ENCODE assay signal across 9 cellular contexts in the genomic region with DNA sequence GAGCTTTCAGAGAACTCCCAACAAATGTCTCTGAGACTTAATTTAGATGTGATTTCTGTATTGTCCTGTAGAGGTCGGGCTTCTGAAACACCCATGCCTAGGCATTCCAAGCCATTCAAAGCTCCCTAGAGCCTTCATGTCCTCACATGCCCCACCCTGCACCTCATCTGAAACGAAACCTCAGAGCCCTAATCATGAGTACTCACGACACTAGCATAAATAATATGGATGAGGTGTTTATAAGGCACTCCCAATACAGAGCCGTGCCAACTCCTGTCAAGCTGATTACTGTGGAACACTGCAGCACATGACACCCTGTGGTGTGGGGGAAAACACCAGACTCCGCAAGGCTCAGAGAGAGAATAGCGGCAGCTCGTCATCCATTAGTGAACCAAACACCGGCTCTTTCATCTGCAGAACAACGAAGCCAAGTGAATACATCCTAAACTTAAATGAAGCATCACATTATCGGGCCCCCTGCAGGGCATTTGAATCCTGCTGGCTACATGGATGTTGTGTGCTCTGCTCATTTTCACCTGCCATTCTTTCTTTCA.
A peak's percentile ranks its signal among the peaks of the same experiment; 100 is the strongest.
DNase-seq lines count a peak whose midpoint lies in the region; ATAC-seq and TF ChIP-seq lines count a peak whose summit lies in the region.
"Had no signal": no experiment of that assay in that cellular context is flagged by ENCODE, and none has a peak within 500 bp of the region (broad histone marks: within the 10 kb centered on the region; RNA-seq: fewer than 3 reads in every experiment).

No MANE protein-coding gene starts in this region.

- H3K36me3 ChIP-seq in H7 (replicated peaks; ENCODE audit: control insufficient read depth, insufficient read depth, low read length): no peaks in the 10 kb centered on the region

- no peak overlapping the region for H3K4me3 Mint-ChIP-seq in T-cell
- H3K4me3 Mint-ChIP-seq in progenitor cell of endocrine pancreas (ENCODE audit: low read depth): no peak overlapping the region
- H3K4me3 Mint-ChIP-seq: activated naive CD8-positive, alpha-beta T cell had no signal

- no peaks in the 10 kb centered on the region for H3K36me3 Mint-ChIP-seq in T-cell
- no peaks in the 10 kb centered on the region for H3K36me3 Mint-ChIP-seq in progenitor cell of endocrine pancreas (ENCODE audit: insufficient read depth)
- H3K36me3 Mint-ChIP-seq: activated naive CD8-positive, alpha-beta T cell had no signal

- no peak for DNase-seq in activated CD4-positive, CD25-positive, alpha-beta regulatory T cell treated with anti-CD3 and anti-CD28 coated beads, Interleukin-2, amount 50 U/mL, for 72 hours
- peak; percentile 77 for DNase-seq in H7
- DNase-seq in NCI-H1092 (lab: John Stamatoyannopoulos, UW): peak; percentile 43
- peak in 1 of 34 experiments; percentile 6 for DNase-seq in T-cell
- peak; percentile 73 for DNase-seq in foreskin melanocyte
- no peak for DNase-seq in progenitor cell of endocrine pancreas (ENCODE audit: low spot score, unreplicated experiment)
- DNase-seq in OCI-M2 (lab: John Stamatoyannopoulos, UW; ENCODE audit: unreplicated experiment): no peak

- CTCF ChIA-PET in T-cell (lab: Charles Lee): interaction anchor here (0.6 to 1.3 kb wide), 9 partner anchors 8 to 1425 kb away, joined by 3 to 7 read pairs (median 4); no protein-coding TSS in a partner anchor

- TF ChIP-seq CTCF in progenitor cell of endocrine pancreas (IDR thresholded peaks at IDR 0.05; ENCODE audit: unreplicated experiment): peak; percentile 68

- H3K27me3 Mint-ChIP-seq in T-cell: peaks cover 6 to 37% of the 10 kb centered on the region in 2 donors
- H3K27me3 Mint-ChIP-seq in progenitor cell of endocrine pancreas: peaks cover 6% of the 10 kb centered on the region

- no peaks in the 10 kb centered on the region; the same call in 1 of the 2 replicates for H3K27me3 ChIP-seq in H7 (ENCODE audit: control insufficient read depth, insufficient read depth, low read length)

- no peaks in the 10 kb centered on the region for H3K9me3 Mint-ChIP-seq in T-cell
- no peaks in the 10 kb centered on the region for H3K9me3 Mint-ChIP-seq in progenitor cell of endocrine pancreas (ENCODE audit: low read depth)

- H3K4me3 ChIP-seq in H7 (ENCODE audit: insufficient read depth, low read depth, low read length): no peak overlapping the region

- POLR2A ChIA-PET in T-cell (lab: Charles Lee): no interaction called here

- H3K4me1 Mint-ChIP-seq in T-cell: no peaks in the 10 kb centered on the region
- peaks cover 1% of the 10 kb centered on the region for H3K4me1 Mint-ChIP-seq in progenitor cell of endocrine pancreas (ENCODE audit: low read depth)

- ATAC-seq in activated CD4-positive, CD25-positive, alpha-beta regulatory T cell treated with anti-CD3 and anti-CD28 coated beads, Interleukin-2, amount 50 U/mL, for 24 hours: peak; percentile 25 to 51
- ATAC-seq in T-cell (replicated peaks in 1 of 4): peak in 3 of 4 experiments; percentile 32 to 49 (median 39)

- no peak overlapping the region for H3K27ac Mint-ChIP-seq in T-cell
- H3K27ac Mint-ChIP-seq in progenitor cell of endocrine pancreas: no peak overlapping the region
- H3K27ac Mint-ChIP-seq: activated naive CD8-positive, alpha-beta T cell had no signal

Comparison
In these comparisons a context has a peak if more than half of its experiments do, and no peak if none do; other contexts are left out.
1. DNase-seq: peak in H7 (single experiment), NCI-H1092 (single experiment) and foreskin melanocyte (single experiment); none in activated CD4-positive, CD25-positive, alpha-beta regulatory T cell treated with anti-CD3 and anti-CD28 coated beads, Interleukin-2, amount 50 U/mL, for 72 hours (single experiment), progenitor cell of endocrine pancreas (single experiment) and OCI-M2 (single experiment).